ENCODE assay signal across 8 cellular contexts in the genomic region with DNA sequence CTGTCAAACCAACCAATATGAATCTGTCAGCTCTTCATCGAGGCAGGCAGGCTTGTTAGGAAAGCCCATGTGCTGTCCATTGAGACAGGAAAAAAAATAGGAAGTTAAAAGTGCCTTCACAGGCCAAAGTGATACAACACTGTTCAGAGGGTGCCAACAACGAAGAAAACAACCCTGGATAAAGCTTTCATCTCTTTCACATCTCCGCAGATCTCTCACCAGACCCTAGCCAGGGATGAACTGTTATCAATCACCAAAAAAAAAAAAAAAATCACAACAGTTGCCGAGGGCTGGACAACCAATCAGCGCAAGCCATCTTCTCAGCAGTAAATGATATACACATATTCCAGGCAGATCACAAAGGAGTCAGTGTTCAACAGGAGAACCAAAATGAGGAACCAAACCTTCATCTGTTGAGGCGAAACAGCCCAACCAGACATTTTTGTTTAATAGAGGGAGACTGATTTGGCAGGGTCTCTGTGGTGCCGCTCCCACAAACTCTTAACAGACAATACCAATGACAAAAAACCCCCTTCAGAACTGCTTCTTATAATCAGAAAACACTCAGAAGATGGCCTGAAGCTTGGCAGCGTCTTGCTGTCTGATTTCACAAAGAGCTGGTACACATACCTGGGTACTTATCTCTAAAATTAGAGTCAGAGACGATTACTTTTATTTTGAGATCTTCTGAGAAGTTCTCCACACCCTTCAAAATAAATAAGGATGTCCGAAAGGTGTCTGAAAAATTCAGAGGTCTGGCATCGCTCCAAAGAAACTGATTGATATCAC. TPM values are rescaled to one million over a fixed set of nuclear protein-coding genes. Genes with fewer than 3 reads are reported as not detected.
DNase-seq lines count a peak whose midpoint lies in the region; ATAC-seq lines count a peak whose summit lies in the region.

No MANE protein-coding gene starts in this region.

- H3K14ac ChIP-seq in trophoblast cell (ENCODE audit: low read length) = no peak overlapping the region

- H3K4me1 ChIP-seq in adipocyte (ENCODE audit: control insufficient read depth, insufficient read depth, low read length) (peaks cover 68% of the 10 kb centered on the region), mucosa of rectum (ENCODE audit: control insufficient read depth in 2 of 2, insufficient read depth in 2 of 2, low read length in 2 of 2) (peaks cover 79 to 86% of the 10 kb centered on the region in 2 donors), trophoblast cell (ENCODE audit: control insufficient read depth in 1 of 2, insufficient read depth in 2 of 2, low read length in 2 of 2) (peaks cover 20 to 31% of the 10 kb centered on the region in 2 experiments)

- peak; percentile 70 for DNase-seq in CD1c-positive myeloid dendritic cell (ENCODE audit: extremely low spot score)
- peak; percentile 60 for DNase-seq in adipocyte (ENCODE audit: low read depth)
- DNase-seq in iPS-NIHi11 (ENCODE audit: low spot score) = no peak
- DNase-seq in trophoblast cell = no peak

- peaks cover 43 to 58% (median 48%) of the 10 kb centered on the region in 3 donors for H3K4me1 Mint-ChIP-seq in IgD-negative memory B cell

- no peak overlapping the region for H3K4ac ChIP-seq in trophoblast cell (ENCODE audit: low read depth, low read length)

- H2AFZ ChIP-seq in trophoblast cell (ENCODE audit: insufficient read depth, low read length, poor library complexity) = no peak overlapping the region

- H3K9me3 Mint-ChIP-seq in IgD-negative memory B cell = no peaks in the 10 kb centered on the region

- no peak overlapping the region for H3K4me2 ChIP-seq in trophoblast cell (ENCODE audit: low read length)

- peak overlapping the region; percentile 88 to 92 (median 90) for H3K4me3 Mint-ChIP-seq in IgD-negative memory B cell

- peaks cover 8% of the 10 kb centered on the region for H3K79me2 ChIP-seq in trophoblast cell (ENCODE audit: control insufficient read depth, insufficient read depth, low read length, poor library complexity)

- H3K27ac Mint-ChIP-seq in IgD-negative memory B cell = peak overlapping the region; percentile 61 to 98 (median 89)

- H3K27me3 ChIP-seq in adipocyte (replicated peaks; ENCODE audit: control insufficient read depth, insufficient read depth, low read length) (no peaks in the 10 kb centered on the region), mucosa of rectum (ENCODE audit: control insufficient read depth in 2 of 2, insufficient read depth in 2 of 2, low read length in 2 of 2) (no peaks in the 10 kb centered on the region), trophoblast cell (ENCODE audit: insufficient read depth, low read length) (no peaks in the 10 kb centered on the region)

- ATAC-seq in GM19463 (IDR thresholded peaks at IDR 0.05; ENCODE audit: unreplicated experiment) (no peak), GM18520 (IDR thresholded peaks at IDR 0.05; ENCODE audit: unreplicated experiment) (no peak)

- H2BK120ac ChIP-seq in trophoblast cell (ENCODE audit: insufficient read depth, low read length, poor library complexity) = no peak overlapping the region

- no peak overlapping the region for H4K91ac ChIP-seq in trophoblast cell (ENCODE audit: low read depth, low read length)

- H4K12ac ChIP-seq in trophoblast cell (ENCODE audit: low read depth, low read length) = no peak overlapping the region

- H3K9me3 ChIP-seq in adipocyte (ENCODE audit: control insufficient read depth, low read length) (no peaks in the 10 kb centered on the region), mucosa of rectum (ENCODE audit: control insufficient read depth in 2 of 2, low read length in 2 of 2) (no peaks in the 10 kb centered on the region), trophoblast cell (ENCODE audit: insufficient read depth, low read depth, low read length) (no peaks in the 10 kb centered on the region)

- H3K23ac ChIP-seq in trophoblast cell (ENCODE audit: low read length) = no peak overlapping the region

- H2BK12ac ChIP-seq in trophoblast cell (ENCODE audit: low read length) = no peak overlapping the region

- H3K18ac ChIP-seq in trophoblast cell (ENCODE audit: low read length) = no peak overlapping the region

- no peak overlapping the region for H2BK5ac ChIP-seq in trophoblast cell (ENCODE audit: low read depth, low read length, poor library complexity)

- no CpG with 5 or more reads among the region's 11 CpGs for WGBS in trophoblast cell (ENCODE audit: extremely low coverage, insufficient coverage, insufficient read length)

- H3K4me3 ChIP-seq in adipocyte (ENCODE audit: low read length) = peak overlapping the region; percentile 91
- peak overlapping the region; percentile 83 to 86 for H3K4me3 ChIP-seq in mucosa of rectum (ENCODE audit: low read length in 2 of 2)
- no peak overlapping the region for H3K4me3 ChIP-seq in trophoblast cell (ENCODE audit: low read depth, low read length)

- no peaks in the 10 kb centered on the region for H3K27me3 Mint-ChIP-seq in IgD-negative memory B cell

- H3K79me1 ChIP-seq in trophoblast cell (ENCODE audit: low read length) = peaks cover 10% of the 10 kb centered on the region

- H3K9ac ChIP-seq in adipocyte (ENCODE audit: low read length) = peak overlapping the region; percentile 89
- H3K9ac ChIP-seq in mucosa of rectum (ENCODE audit: low read depth in 1 of 2, low read length in 2 of 2) = peak overlapping the region; percentile 76 to 95
- no peak overlapping the region for H3K9ac ChIP-seq in trophoblast cell (ENCODE audit: low read length)

- H4K8ac ChIP-seq in trophoblast cell (ENCODE audit: low read depth, low read length) = no peak overlapping the region

- H3K27ac ChIP-seq in mucosa of rectum (ENCODE audit: low read depth in 2 of 2, low read length in 2 of 2) (peak overlapping the region; percentile 99), trophoblast cell (ENCODE audit: low read depth, low read length) (no peak overlapping the region)

- H3K36me3 ChIP-seq in adipocyte (ENCODE audit: control insufficient read depth, insufficient read depth, low read length, severe bottlenecking) (no peaks in the 10 kb centered on the region), mucosa of rectum (ENCODE audit: control insufficient read depth in 2 of 2, insufficient read depth in 2 of 2, low read length in 2 of 2) (no peaks in the 10 kb centered on the region), trophoblast cell (ENCODE audit: control insufficient read depth in 1 of 2, insufficient read depth in 2 of 2, low read length in 2 of 2) (no peaks in the 10 kb centered on the region)

- no peak overlapping the region for H2AK5ac ChIP-seq in trophoblast cell (ENCODE audit: low read length)

- peaks cover 4% of the 10 kb centered on the region for H3K36me3 Mint-ChIP-seq in IgD-negative memory B cell

RNA-seq across cellular contexts. Expression of a gene that starts 1.9 kb away (rescaled TPM):
- 31.5 TPM for polyA plus RNA-seq in IgD-negative memory B cell
- 1.1 and 1.3 TPM in 2 replicates for polyA plus RNA-seq in trophoblast cell (2013)

RNA-seq across cellular contexts. Expression of a gene that starts 53.1 kb away (rescaled TPM):
- 0.34 TPM for polyA plus RNA-seq in IgD-negative memory B cell
- not detected in 2 replicates for polyA plus RNA-seq in trophoblast cell (2013)

Comparison
In these comparisons a context has a peak if more than half of its experiments do, and no peak if none do; other contexts are left out.
1. DNase-seq: peak in CD1c-positive myeloid dendritic cell (single experiment) and adipocyte (single experiment); none in iPS-NIHi11 (single experiment) and trophoblast cell (0 of 2).